9 cellular contexts compared by ENCODE assay signal in genomic region chr5:170633235-170634041, GRCh38.
DNase-seq lines count a peak whose midpoint lies in the region; ATAC-seq and TF ChIP-seq lines count a peak whose summit lies in the region.
"Had no signal": no experiment of that assay in that cellular context is flagged by ENCODE, and none has a peak within 500 bp of the region (broad histone marks: within the 10 kb centered on the region; RNA-seq: fewer than 3 reads in every experiment).

No MANE protein-coding gene starts in this region.

- DNase-seq in NCI-H2029 treated with DMSO at 0.1 percent for 48 hours (lab: John Stamatoyannopoulos, UW) (peak; percentile 50), NCI-H2029 (lab: John Stamatoyannopoulos, UW) (no peak), UCSD-AML1 (lab: John Stamatoyannopoulos, UW; ENCODE audit: unreplicated experiment) (peak; percentile 78), fibroblast of pulmonary artery (ENCODE audit: low read depth) (peak; percentile 90)
- peak in 6 of 9 donors; percentile 5 to 51 (median 30) for DNase-seq in naive thymus-derived CD4-positive, alpha-beta T cell

- H3K79me2 ChIP-seq in KMS-11 (ENCODE audit: insufficient read depth, low read depth): no peaks in the 10 kb centered on the region

- H3K4me3 ChIP-seq in KMS-11 (IDR thresholded peaks at IDR 0.05; ENCODE audit: insufficient read depth, low read depth, low read length) (no peak overlapping the region), fibroblast of pulmonary artery (replicated peaks; ENCODE audit: low read depth, low read length) (peak overlapping the region; percentile 30)
- H3K4me3 ChIP-seq in naive thymus-derived CD4-positive, alpha-beta T cell (ENCODE audit: low read length): peak overlapping the region; percentile 40

- peak overlapping the region; percentile 85 for H2AFZ ChIP-seq in KMS-11 (ENCODE audit: low read depth)

- TF ChIP-seq CTCF in KMS-11 (conservative IDR thresholded peaks at IDR 0.05; ENCODE audit: low read depth, low read length): no peak; the same call in none of the 2 replicates
- TF ChIP-seq CTCF in fibroblast of pulmonary artery (IDR thresholded peaks at IDR 0.05; ENCODE audit: low read length, missing control alignments): no peak

- no peaks in the 10 kb centered on the region for H3K9me3 ChIP-seq in naive thymus-derived CD4-positive, alpha-beta T cell (ENCODE audit: control insufficient read depth in 2 of 3, low read length in 3 of 3)

- H3K4me1 Mint-ChIP-seq in naive thymus-derived CD4-positive, alpha-beta T cell: peaks cover 8 to 26% (median 19%) of the 10 kb centered on the region in 7 donors

- H3K36me3 ChIP-seq in KMS-11 (ENCODE audit: insufficient read depth): no peaks in the 10 kb centered on the region
- no peaks in the 10 kb centered on the region for H3K36me3 ChIP-seq in naive thymus-derived CD4-positive, alpha-beta T cell (ENCODE audit: control insufficient read depth in 2 of 3, insufficient read depth in 3 of 3, low read length in 3 of 3)

- peak overlapping the region; percentile 18; the same call in 1 of the 2 replicates for H3K9ac ChIP-seq in KMS-11

- ATAC-seq in naive thymus-derived CD4-positive, alpha-beta T cell: peak; percentile 28
- ATAC-seq in HG02970 (IDR thresholded peaks at IDR 0.05; ENCODE audit: low FRiP score, unreplicated experiment): no peak
- no peak for ATAC-seq in HG03457 (IDR thresholded peaks at IDR 0.05; ENCODE audit: unreplicated experiment)

- peaks cover 0 to 1% (median 0%) of the 10 kb centered on the region in 11 donors for H3K9me3 Mint-ChIP-seq in naive thymus-derived CD4-positive, alpha-beta T cell

- H3K27ac ChIP-seq in KMS-11: no peak overlapping the region
- H3K27ac ChIP-seq in naive thymus-derived CD4-positive, alpha-beta T cell (ENCODE audit: low read depth, low read length): no peak overlapping the region
- H3K27ac ChIP-seq: epithelial cell of prostate had no signal

- peak overlapping the region; percentile 63 for H3K4me2 ChIP-seq in KMS-11

- H3K4me3 Mint-ChIP-seq in naive thymus-derived CD4-positive, alpha-beta T cell: peak overlapping the region; percentile 68 to 92 (median 88)

- H3K27me3 ChIP-seq in KMS-11 (ENCODE audit: insufficient read depth, low read depth): no peaks in the 10 kb centered on the region
- H3K27me3 ChIP-seq in naive thymus-derived CD4-positive, alpha-beta T cell (ENCODE audit: control insufficient read depth in 2 of 2, insufficient read depth in 2 of 2, low read length in 2 of 2): no peaks in the 10 kb centered on the region

- no peaks in the 10 kb centered on the region for H3K36me3 Mint-ChIP-seq in naive thymus-derived CD4-positive, alpha-beta T cell

- intact Hi-C loops in naive thymus-derived CD4-positive, alpha-beta T cell (cut with micrococcal nuclease): loop anchor here (1.0 to 10.0 kb wide), 5 partner anchors 29 to 533 kb away; no protein-coding TSS in a partner anchor

- H3K4me1 ChIP-seq in KMS-11 (ENCODE audit: low read depth, poor library complexity, severe bottlenecking): no peaks in the 10 kb centered on the region
- peaks cover 0 to 10% of the 10 kb centered on the region in 2 donors for H3K4me1 ChIP-seq in naive thymus-derived CD4-positive, alpha-beta T cell (ENCODE audit: control insufficient read depth in 2 of 2, insufficient read depth in 2 of 2, low read length in 2 of 2)

- peaks cover 0 to 12% (median 1%) of the 10 kb centered on the region in 5 donors for H3K27me3 Mint-ChIP-seq in naive thymus-derived CD4-positive, alpha-beta T cell

- CTCF ChIA-PET in naive thymus-derived CD4-positive, alpha-beta T cell (lab: Charles Lee): interaction anchor here (0.5 to 4.8 kb wide), 5 partner anchors 66 to 1405 kb away, joined by 3 to 16 read pairs (median 3); no protein-coding TSS in a partner anchor

- POLR2A ChIA-PET in naive thymus-derived CD4-positive, alpha-beta T cell (lab: Charles Lee): interaction anchor here (0.6 kb wide), 1 partner anchor 205 kb away, joined by 7 read pairs; no protein-coding TSS in a partner anchor

- no peaks in the 10 kb centered on the region for H4K20me1 ChIP-seq in KMS-11 (ENCODE audit: insufficient read depth)

- peak overlapping the region in 8 of 9 donors; percentile 22 to 90 (median 72) for H3K27ac Mint-ChIP-seq in naive thymus-derived CD4-positive, alpha-beta T cell
